In the genomic region with DNA sequence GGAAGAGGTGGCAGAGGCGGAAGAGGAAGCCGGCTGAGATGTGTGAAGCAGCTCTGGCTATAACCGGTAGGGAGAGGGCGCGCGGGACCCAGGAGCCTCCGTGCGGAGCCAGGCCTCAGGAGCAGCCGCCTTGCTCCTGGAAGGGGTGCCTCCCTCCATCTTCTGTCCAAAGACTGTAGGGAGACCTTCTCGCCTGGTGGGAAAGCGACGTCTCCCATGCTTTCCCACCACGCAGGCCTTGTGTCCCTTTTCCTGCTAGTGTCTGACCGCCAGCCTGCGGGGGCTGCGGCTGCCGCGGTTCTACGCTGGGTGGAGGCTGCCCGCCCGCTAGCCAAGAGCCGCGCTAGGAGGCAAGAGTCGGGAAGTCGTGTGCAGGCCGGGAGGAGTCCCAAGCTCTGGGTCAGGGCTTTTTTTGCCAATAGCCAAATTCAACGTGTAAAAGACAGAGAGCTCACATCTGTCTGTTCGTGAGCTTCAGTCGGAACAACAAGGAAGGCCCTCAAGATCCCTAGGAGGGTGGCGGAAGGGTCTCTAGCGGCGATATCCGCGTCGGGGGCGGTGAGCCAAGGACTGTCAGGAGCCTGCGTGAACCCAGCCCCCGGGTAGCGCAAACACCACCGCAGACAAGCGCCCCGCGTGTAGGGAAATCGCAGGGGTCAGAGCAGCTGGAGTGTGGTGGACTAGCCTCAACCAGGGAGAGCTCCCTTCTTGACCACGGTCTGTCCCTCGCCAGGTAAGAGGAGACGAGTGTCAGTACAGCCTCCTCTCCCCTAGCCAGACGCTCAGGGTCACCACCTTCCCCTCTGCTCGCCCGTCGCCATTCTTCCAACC, we compare ENCODE assay signal across 26 cellular contexts. TPM values are rescaled to one million over a fixed set of nuclear protein-coding genes. Genes with fewer than 3 reads are reported as not detected.
DNase-seq lines count a peak whose midpoint lies in the region; ATAC-seq, FAIRE-seq and TF ChIP-seq lines count a peak whose summit lies in the region.
"Had no signal": no experiment of that assay in that cellular context is flagged by ENCODE, and none has a peak within 500 bp of the region (broad histone marks: within the 10 kb centered on the region; RNA-seq: fewer than 3 reads in every experiment).

No MANE protein-coding gene starts in this region.

- H3K27me3 ChIP-seq in right lobe of liver = peaks cover 0 to 6% of the 10 kb centered on the region in 2 donors
- no peaks in the 10 kb centered on the region for H3K27me3 ChIP-seq in HepG2 (ENCODE audit: control insufficient read depth in 1 of 2, insufficient read depth in 2 of 2, low read length in 2 of 2)
- H3K27me3 ChIP-seq: BLaER1 had no signal

- FAIRE-seq in HepG2 (lab: Jason Lieb, UNC) = no peak
- FAIRE-seq: GM12892, keratinocyte had no signal

- no peaks in the 10 kb centered on the region for H3K36me3 Mint-ChIP-seq in chondrocyte (ENCODE audit: low read depth)
- H3K36me3 Mint-ChIP-seq in activated naive CD8-positive, alpha-beta T cell treated with anti-CD3 and anti-CD28 coated beads for 36 hours = no peaks in the 10 kb centered on the region

- no peak overlapping the region for H3K27ac Mint-ChIP-seq in chondrocyte (ENCODE audit: unreplicated experiment)
- no peak overlapping the region for H3K27ac Mint-ChIP-seq in activated naive CD8-positive, alpha-beta T cell treated with anti-CD3 and anti-CD28 coated beads for 36 hours
- H3K27ac Mint-ChIP-seq: activated B cell treated with CpG ODN at 0.5 μM for 24 hours; activated naive CD8-positive, alpha-beta T cell; activated T-helper 17 cell treated with anti-CD3 and anti-CD28 coated beads, Interleukin-2, amount 50 U/mL, for 72 hours; IgD-negative memory B cell had no signal

- BruUV-seq in HepG2 (replicated peaks; lab: Mats Ljungman, UMichigan) = no TSS peak

- TF ChIP-seq POLR2A in right lobe of liver (IDR thresholded peaks at IDR 0.05) (no peak), HepG2 (IDR thresholded peaks at IDR 0.05; ENCODE audit: insufficient read depth in 1 of 2, low read depth in 2 of 2, low read length in 2 of 2) (no peak)

- H3K4me1 Mint-ChIP-seq in chondrocyte (ENCODE audit: low read depth) = no peaks in the 10 kb centered on the region
- peaks cover 9% of the 10 kb centered on the region for H3K4me1 Mint-ChIP-seq in activated naive CD8-positive, alpha-beta T cell treated with anti-CD3 and anti-CD28 coated beads for 36 hours
- H3K4me1 Mint-ChIP-seq: activated T-helper 17 cell treated with anti-CD3 and anti-CD28 coated beads, Interleukin-2, amount 50 U/mL, for 72 hours had no signal

- H3K79me2 ChIP-seq in HepG2 (ENCODE audit: insufficient read depth, low read length) = no peaks in the 10 kb centered on the region

- H3K27me3 Mint-ChIP-seq in chondrocyte (ENCODE audit: low read depth) = peaks cover 6% of the 10 kb centered on the region
- H3K27me3 Mint-ChIP-seq in activated naive CD8-positive, alpha-beta T cell treated with anti-CD3 and anti-CD28 coated beads for 36 hours = peaks cover 21% of the 10 kb centered on the region

- TF ChIP-seq EP300 in HepG2 (IDR thresholded peaks at IDR 0.05; ENCODE audit: low read depth in 2 of 2, low read length in 2 of 2) (no peak), HepG2 (CRISPR knock-in tag; IDR thresholded peaks at IDR 0.05; ENCODE audit: borderline replicate concordance) (no peak)

- H3K4me3 ChIP-seq in right lobe of liver (peak overlapping the region in 2 of 3 donors; percentile 14 to 21), HepG2 (replicated peaks in 1 of 3; ENCODE audit: insufficient read depth in 1 of 3, low read depth in 2 of 3, low read length in 3 of 3) (no peak overlapping the region)
- H3K4me3 ChIP-seq: BLaER1, gastrocnemius medialis, prostate gland, skin epidermis had no signal

- H3K9ac ChIP-seq in HepG2 (ENCODE audit: insufficient read depth, low read depth, low read length) = no peak overlapping the region
- H3K9ac ChIP-seq: BLaER1 had no signal

- no peak overlapping the region for H2AFZ ChIP-seq in HepG2 (ENCODE audit: low read length)

- in situ Hi-C loops in HepG2 (cut with HindIII; ENCODE audit: extremely low pct_ligation_motif_present, low pct_unique_long_range_greater_than_20kb) = no loop called here

- TF ChIP-seq CTCF in right lobe of liver (IDR thresholded peaks at IDR 0.05) (no peak), HepG2 (CRISPR knock-in tag; IDR thresholded peaks at IDR 0.05) (no peak), chondrocyte (IDR thresholded peaks at IDR 0.05) (no peak)

- ATAC-seq in right lobe of liver (peak; percentile 15 to 53 (median 30)), HepG2 (no peak; the same call in 2 of the 3 replicates), GM18870 (IDR thresholded peaks at IDR 0.05; ENCODE audit: unreplicated experiment) (no peak)
- ATAC-seq in stimulated activated naive CD8-positive, alpha-beta T cell treated with anti-CD3 and anti-CD28 coated beads, Interleukin-15, Interleukin-2, amounts not matched to agents 100 U/mL and 50 U/mL, for 24 hours = no peak
- ATAC-seq: activated T-helper 17 cell treated with anti-CD3 and anti-CD28 coated beads, Interleukin-2, amount 50 U/mL, for 72 hours; gastrocnemius medialis had no signal

- POLR2A ChIA-PET in HepG2 (lab: Yijun Ruan, JAX) = no interaction called here

- CTCF ChIA-PET in HepG2 (lab: Yijun Ruan, JAX; ENCODE audit: low intra/inter-chr PET ratio, low total read pairs) = no interaction called here

- DNase-seq in right lobe of liver (no peak), HepG2 (ENCODE audit: low spot score) (no peak), chondrocyte (ENCODE audit: low spot score) (peak; percentile 88), islet precursor cell (peak; percentile 50)
- DNase-seq in stimulated activated naive CD8-positive, alpha-beta T cell treated with anti-CD3 and anti-CD28 coated beads, Interleukin-15, Interleukin-2, amounts not matched to agents 100 U/mL and 50 U/mL, for 24 hours = no peak
- no peak for DNase-seq in activated naive CD8-positive, alpha-beta T cell treated with anti-CD3 and anti-CD28 coated beads for 36 hours
- DNase-seq in stimulated activated CD4-positive, alpha-beta T cell treated with anti-CD3 and anti-CD28 coated beads, Interleukin-2, amount 100 ng/mL, for 48 hours = no peak
- DNase-seq: activated B cell treated with CpG ODN at 0.5 μM for 24 hours; activated CD4-positive, alpha-beta T cell treated with anti-CD3 and anti-CD28 coated beads, Interleukin-2, amount 50 U/mL, for 48 hours; activated CD8-positive, alpha-beta memory T cell treated with anti-CD3 and anti-CD28 coated beads, Interleukin-2, amount 50 U/mL, for 48 hours; DMS79 treated with DMSO at 0.1 percent for 48 hours; gastrocnemius medialis; hypothalamus; NCI-H2029 treated with DMSO at 0.1 percent for 48 hours; NCI-H82; stimulated activated CD4-positive, alpha-beta T cell treated with anti-CD3 and anti-CD28 coated beads, Interleukin-1b, Interleukin-23, amount 100 ng/mL, for 48 hours; SW 1271 had no signal

- H3K4me3 Mint-ChIP-seq in chondrocyte (ENCODE audit: unreplicated experiment) = no peak overlapping the region
- H3K4me3 Mint-ChIP-seq in activated naive CD8-positive, alpha-beta T cell treated with anti-CD3 and anti-CD28 coated beads for 36 hours = no peak overlapping the region
- H3K4me3 Mint-ChIP-seq: activated B cell treated with CpG ODN at 0.5 μM for 24 hours; activated naive CD8-positive, alpha-beta T cell; activated T-helper 17 cell treated with anti-CD3 and anti-CD28 coated beads, Interleukin-2, amount 50 U/mL, for 72 hours had no signal

- H3K9me3 Mint-ChIP-seq in chondrocyte (ENCODE audit: low read depth) = no peaks in the 10 kb centered on the region
- H3K9me3 Mint-ChIP-seq in activated naive CD8-positive, alpha-beta T cell treated with anti-CD3 and anti-CD28 coated beads for 36 hours = no peaks in the 10 kb centered on the region
- H3K9me3 Mint-ChIP-seq: activated B cell treated with CpG ODN at 0.5 μM for 24 hours; activated T-helper 17 cell treated with anti-CD3 and anti-CD28 coated beads, Interleukin-2, amount 50 U/mL, for 72 hours; IgD-negative memory B cell had no signal

- H3K9me3 ChIP-seq in right lobe of liver (no peaks in the 10 kb centered on the region), HepG2 (ENCODE audit: low read length) (no peaks in the 10 kb centered on the region)
- H3K9me3 ChIP-seq: gastrocnemius medialis, prostate gland had no signal

- intact Hi-C loops in right lobe of liver (cut with DNase I) (no loop called here), HepG2 (cut with micrococcal nuclease; ENCODE audit: unreplicated experiment) (no loop called here)

- H3K4me2 ChIP-seq in HepG2 (ENCODE audit: low read depth, low read length) = no peak overlapping the region
- H3K4me2 ChIP-seq: BLaER1 had no signal

- H3K36me3 ChIP-seq in right lobe of liver (no peaks in the 10 kb centered on the region), HepG2 (replicated peaks in 1 of 2; ENCODE audit: control insufficient read depth in 1 of 2, insufficient read depth in 2 of 2, low read length in 2 of 2) (no peaks in the 10 kb centered on the region)
- H3K36me3 ChIP-seq: BLaER1, gastrocnemius medialis, prostate gland had no signal

- no peak overlapping the region for H3K27ac ChIP-seq in right lobe of liver
- H3K27ac ChIP-seq in HepG2 (ENCODE audit: extremely low read length, insufficient read depth, low read length) = no peak overlapping the region
- H3K27ac ChIP-seq: BLaER1, gastrocnemius medialis, prostate gland, skin epidermis had no signal

- TF ChIP-seq RAD21 in HepG2 (CRISPR knock-in tag; IDR thresholded peaks at IDR 0.05) = no peak

- H4K20me1 ChIP-seq in HepG2 (ENCODE audit: insufficient read depth, low read length) = no peaks in the 10 kb centered on the region
- H4K20me1 ChIP-seq: BLaER1 had no signal

- no peaks in the 10 kb centered on the region for H3K4me1 ChIP-seq in right lobe of liver
- H3K4me1 ChIP-seq in HepG2 (ENCODE audit: insufficient read depth, low read length) = no peaks in the 10 kb centered on the region
- H3K4me1 ChIP-seq: gastrocnemius medialis, prostate gland had no signal

- 64% methylated on average over 2 of the region's 51 CpGs for WGBS in right lobe of liver (ENCODE audit: insufficient coverage, low coverage, low lambda C conversion rate, missing lambda C conversion rate)
- 85% methylated on average over 49 of the region's 51 CpGs for WGBS in HepG2 (ENCODE audit: low lambda C conversion rate)

RNA-seq across cellular contexts. Expression of a gene that starts 8.6 kb away (rescaled TPM):
- total RNA-seq in right lobe of liver (10 to 100 TPM in 3 of 6 experiments, 1 to 10 TPM in 3; 4.7 to 11.1 (median 8.4) TPM), HepG2 (2016; rRNA removed; fragmentation: Illumina TruSeq; extraction: Trizol) (3.9 and 5.0 TPM in 2 replicates), chondrocyte (10.4 to 11.3 TPM (median 11.0 TPM) in 3 replicates)
- 1.3 and 1.7 TPM in 2 replicates for total RNA-seq in HepG2 (2016; cell fraction: cytosol; rRNA removed; fragmentation: Illumina TruSeq; extraction: Trizol; ENCODE audit: low read depth)
- 3.1 and 4.9 TPM in 2 replicates for total RNA-seq in HepG2 (2016; cell fraction: insoluble cytoplasmic fraction; rRNA removed; fragmentation: Illumina TruSeq; extraction: Trizol)
- 3.1 and 3.3 TPM in 2 replicates for total RNA-seq in HepG2 (2016; cell fraction: membrane; rRNA removed; fragmentation: Illumina TruSeq; extraction: Trizol)
- 8.6 and 10.7 TPM in 2 replicates for total RNA-seq in HepG2 (2016; cell fraction: nucleus; rRNA removed; fragmentation: Illumina TruSeq; extraction: Trizol)
- 8.1 and 8.2 TPM in 2 replicates for polyA plus RNA-seq in HepG2 (2011; rRNA removed)
- polyA plus RNA-seq in HepG2 (2011; cell fraction: cytosol; rRNA removed) = 2.8 and 3.6 TPM in 2 replicates
- 18.2 and 18.6 TPM in 2 replicates for polyA plus RNA-seq in HepG2 (2011; cell fraction: nucleus; rRNA removed)
- polyA plus RNA-seq in HepG2 (2012) = 4.5 and 4.9 TPM in 2 replicates
- polyA plus RNA-seq in HepG2 (2016; cell fraction: cytosol; fragmentation: Illumina TruSeq; extraction: Trizol; ENCODE audit: low read depth) = 0.84 and 0.85 TPM in 2 replicates
- 3.3 and 3.4 TPM in 2 replicates for polyA plus RNA-seq in HepG2 (2016; cell fraction: insoluble cytoplasmic fraction; fragmentation: Illumina TruSeq; extraction: Trizol; ENCODE audit: low read depth)
- polyA plus RNA-seq in HepG2 (2016; cell fraction: membrane; fragmentation: Illumina TruSeq; extraction: Trizol; ENCODE audit: low read depth) = 1.6 TPM in 2 replicates
- 19.8 and 20.7 TPM in 2 replicates for polyA plus RNA-seq in HepG2 (2016; cell fraction: nucleus; fragmentation: Illumina TruSeq; extraction: Trizol; ENCODE audit: insufficient read depth, low read depth)
- polyA minus RNA-seq in HepG2 (2011; rRNA and poly(A)+ RNA removed; ENCODE audit: low replicate concordance) = 4.7 and 8.9 TPM in 2 replicates
- polyA minus RNA-seq in HepG2 (2011; cell fraction: cytosol; rRNA and poly(A)+ RNA removed) = 1.2 and 2.3 TPM in 2 replicates
- 12.2 and 12.3 TPM in 2 replicates for polyA minus RNA-seq in HepG2 (2011; cell fraction: nucleus; rRNA and poly(A)+ RNA removed)
- 1 to 10 TPM; 5.0 to 5.5 TPM for total RNA-seq in activated naive CD8-positive, alpha-beta T cell treated with anti-CD3 and anti-CD28 coated beads for 36 hours

Comparison
In these comparisons a context has a peak if more than half of its experiments do, and no peak if none do; other contexts are left out.
1. ATAC-seq: peak in right lobe of liver (4 of 4); none in HepG2 (single experiment), stimulated activated naive CD8-positive, alpha-beta T cell treated with anti-CD3 and anti-CD28 coated beads, Interleukin-15, Interleukin-2, amounts not matched to agents 100 U/mL and 50 U/mL, for 24 hours (single experiment) and GM18870 (single experiment).
2. H3K4me3 ChIP-seq: peak in right lobe of liver (2 of 3); none in HepG2 (0 of 3).
3. DNase-seq: peak in chondrocyte (single experiment) and islet precursor cell (single experiment); none in right lobe of liver (0 of 3), HepG2 (single experiment), stimulated activated naive CD8-positive, alpha-beta T cell treated with anti-CD3 and anti-CD28 coated beads, Interleukin-15, Interleukin-2, amounts not matched to agents 100 U/mL and 50 U/mL, for 24 hours (single experiment), activated naive CD8-positive, alpha-beta T cell treated with anti-CD3 and anti-CD28 coated beads for 36 hours (single experiment) and stimulated activated CD4-positive, alpha-beta T cell treated with anti-CD3 and anti-CD28 coated beads, Interleukin-2, amount 100 ng/mL, for 48 hours (0 of 2).